21 cellular contexts compared by ENCODE assay signal in genomic region chr1:17027900-17028299, GRCh38. TPM values are rescaled to one million over a fixed set of nuclear protein-coding genes. Genes with fewer than 3 reads are reported as not detected.
A peak's percentile ranks its signal among the peaks of the same experiment; 100 is the strongest.
DNase-seq lines count a peak whose midpoint lies in the region; ATAC-seq and TF ChIP-seq lines count a peak whose summit lies in the region.
"Had no signal": no experiment of that assay in that cellular context is flagged by ENCODE, and none has a peak within 500 bp of the region (broad histone marks: within the 10 kb centered on the region; RNA-seq: fewer than 3 reads in every experiment).

No MANE protein-coding gene starts in this region.

- no peak for ATAC-seq in GM19023 (IDR thresholded peaks at IDR 0.05; ENCODE audit: unreplicated experiment)
- ATAC-seq: activated CD4-positive, alpha-beta T cell treated with anti-CD3 and anti-CD28 coated beads for 36 hours; SK-N-SH treated with all-trans-retinoic acid at 6 μM for 48 hours; stimulated activated naive CD8-positive, alpha-beta T cell treated with anti-CD3 and anti-CD28 coated beads, Interleukin-15, amount 100 ng/mL, for 72 hours had no signal

- peaks cover 18% of the 10 kb centered on the region for H3F3A ChIP-seq in neural progenitor cell (ENCODE audit: low read depth)

- TF ChIP-seq CTCF in CD14-positive monocyte (IDR thresholded peaks at IDR 0.05), result no peak
- no peak for TF ChIP-seq CTCF in neural progenitor cell (IDR thresholded peaks at IDR 0.05)

- H3K9me3 ChIP-seq in neural progenitor cell (ENCODE audit: low read depth), result no peaks in the 10 kb centered on the region
- H3K9me3 ChIP-seq: thyroid gland had no signal

- H3K4me3 Mint-ChIP-seq in CD14-positive monocyte (no peak overlapping the region), neural progenitor cell (no peak overlapping the region)
- no peak overlapping the region for H3K4me3 Mint-ChIP-seq in dendritic cell treated with granulocyte-macrophage colony-stimulating factor and Interleukin-4, amounts not matched to agents 40 ng/mL and 50 ng/mL, for 4 days
- H3K4me3 Mint-ChIP-seq: activated CD4-positive, alpha-beta T cell treated with anti-CD3 and anti-CD28 coated beads for 36 hours; CD8-positive, alpha-beta memory T cell; stimulated activated naive CD8-positive, alpha-beta T cell treated with anti-CD3 and anti-CD28 coated beads, Interleukin-15, amount 100 ng/mL, for 72 hours; T-helper 2 cell treated with Interferon-gamma antibody and Interleukin-4, amounts not matched to agents 5 μg/mL and 100 μg/mL, for 36 hours had no signal

- H4K20me1 ChIP-seq in neural progenitor cell (ENCODE audit: low read depth), result no peaks in the 10 kb centered on the region

- no peak overlapping the region for H3K27ac ChIP-seq in neural progenitor cell
- H3K27ac ChIP-seq: HL-60 had no signal

- DNase-seq in CD14-positive monocyte (ENCODE audit: low spot score), result no peak
- peak; percentile 44 for DNase-seq in NCI-H2029 (lab: John Stamatoyannopoulos, UW)
- no peak for DNase-seq in neural progenitor cell (ENCODE audit: low spot score)
- DNase-seq in activated CD8-positive, alpha-beta memory T cell treated with anti-CD3 and anti-CD28 coated beads, Interleukin-2, amount 50 U/mL, for 4 hours, result no peak
- DNase-seq in NCI-H1048 (lab: John Stamatoyannopoulos, UW), result no peak
- no peak for DNase-seq in stimulated activated naive CD4-positive, alpha-beta T cell treated with Interleukin-2 at 50 U/mL for 16 hours (lab: John Stamatoyannopoulos, UW)
- DNase-seq: activated CD4-positive, alpha-beta T cell treated with anti-CD3 and anti-CD28 coated beads for 36 hours; activated gamma-delta T cell treated with Interleukin-2 at 50 U/mL for 16 hours; CD8-positive, alpha-beta memory T cell; GOT3; Karpas-422; NCI-H1694 treated with DMSO at 0.1 percent for 48 hours; NCI-H226; NCI-H748 treated with DMSO at 0.1 percent for 48 hours; stimulated activated naive CD8-positive, alpha-beta T cell treated with anti-CD3 and anti-CD28 coated beads, Interleukin-15, amount 100 ng/mL, for 72 hours had no signal

- H3K27ac Mint-ChIP-seq in CD14-positive monocyte (peak overlapping the region in 5 of 7 donors; percentile 24 to 64 (median 48)), neural progenitor cell (peak overlapping the region; percentile 42)
- H3K27ac Mint-ChIP-seq in dendritic cell treated with granulocyte-macrophage colony-stimulating factor and Interleukin-4, amounts not matched to agents 40 ng/mL and 50 ng/mL, for 4 days, result peak overlapping the region; percentile 74
- H3K27ac Mint-ChIP-seq: activated CD4-positive, alpha-beta T cell treated with anti-CD3 and anti-CD28 coated beads for 36 hours; T-helper 2 cell treated with Interferon-gamma antibody and Interleukin-4, amounts not matched to agents 5 μg/mL and 100 μg/mL, for 36 hours had no signal

- H3K9me3 Mint-ChIP-seq in CD14-positive monocyte (peaks cover 0 to 2% (median 0%) of the 10 kb centered on the region in 7 donors), neural progenitor cell (no peaks in the 10 kb centered on the region)
- no peaks in the 10 kb centered on the region for H3K9me3 Mint-ChIP-seq in dendritic cell treated with granulocyte-macrophage colony-stimulating factor and Interleukin-4, amounts not matched to agents 40 ng/mL and 50 ng/mL, for 4 days
- H3K9me3 Mint-ChIP-seq: CD8-positive, alpha-beta memory T cell; stimulated activated naive CD8-positive, alpha-beta T cell treated with anti-CD3 and anti-CD28 coated beads, Interleukin-15, amount 100 ng/mL, for 72 hours; T-helper 2 cell treated with Interferon-gamma antibody and Interleukin-4, amounts not matched to agents 5 μg/mL and 100 μg/mL, for 36 hours had no signal

- peaks cover 18% of the 10 kb centered on the region for H3K4me1 ChIP-seq in neural progenitor cell

- H3K27me3 Mint-ChIP-seq in CD14-positive monocyte (ENCODE audit: low read depth in 3 of 3), result no peaks in the 10 kb centered on the region
- H3K27me3 Mint-ChIP-seq in dendritic cell treated with granulocyte-macrophage colony-stimulating factor and Interleukin-4, amounts not matched to agents 40 ng/mL and 50 ng/mL, for 4 days, result no peaks in the 10 kb centered on the region
- peaks cover 3% of the 10 kb centered on the region for H3K27me3 Mint-ChIP-seq in neural progenitor cell (ENCODE audit: insufficient read depth, low read depth)
- H3K27me3 Mint-ChIP-seq: activated CD4-positive, alpha-beta T cell treated with anti-CD3 and anti-CD28 coated beads for 36 hours; CD8-positive, alpha-beta memory T cell; stimulated activated naive CD8-positive, alpha-beta T cell treated with anti-CD3 and anti-CD28 coated beads, Interleukin-15, amount 100 ng/mL, for 72 hours had no signal

- no peaks in the 10 kb centered on the region for H3K27me3 ChIP-seq in neural progenitor cell
- H3K27me3 ChIP-seq: thyroid gland had no signal

- H3K4me2 ChIP-seq in neural progenitor cell, result no peak overlapping the region

- no peaks in the 10 kb centered on the region for H3K79me2 ChIP-seq in neural progenitor cell (ENCODE audit: low read depth)

- H3K9ac ChIP-seq in neural progenitor cell, result no peak overlapping the region

- H3K36me3 ChIP-seq in neural progenitor cell, result no peaks in the 10 kb centered on the region

- H3K4me3 ChIP-seq in neural progenitor cell, result no peak overlapping the region
- H3K4me3 ChIP-seq: thyroid gland had no signal

- H2AFZ ChIP-seq in neural progenitor cell (replicated peaks), result no peak overlapping the region

- peaks cover 35% of the 10 kb centered on the region for H3K4me1 Mint-ChIP-seq in CD14-positive monocyte
- peaks cover 49% of the 10 kb centered on the region for H3K4me1 Mint-ChIP-seq in dendritic cell treated with granulocyte-macrophage colony-stimulating factor and Interleukin-4, amounts not matched to agents 40 ng/mL and 50 ng/mL, for 4 days (ENCODE audit: low read depth)
- H3K4me1 Mint-ChIP-seq in neural progenitor cell, result peaks cover 20% of the 10 kb centered on the region
- H3K4me1 Mint-ChIP-seq: activated CD4-positive, alpha-beta T cell treated with anti-CD3 and anti-CD28 coated beads for 36 hours; CD8-positive, alpha-beta memory T cell; stimulated activated naive CD8-positive, alpha-beta T cell treated with anti-CD3 and anti-CD28 coated beads, Interleukin-15, amount 100 ng/mL, for 72 hours had no signal

- H3K36me3 Mint-ChIP-seq in CD14-positive monocyte (peaks cover 79 to 98% of the 10 kb centered on the region in 2 donors), neural progenitor cell (peaks cover 15% of the 10 kb centered on the region)
- H3K36me3 Mint-ChIP-seq in dendritic cell treated with granulocyte-macrophage colony-stimulating factor and Interleukin-4, amounts not matched to agents 40 ng/mL and 50 ng/mL, for 4 days (ENCODE audit: low read depth), result peaks cover 94% of the 10 kb centered on the region

- intact Hi-C loops in CD14-positive monocyte (cut with micrococcal nuclease), result no loop called here
- intact Hi-C loops in dendritic cell treated with granulocyte-macrophage colony-stimulating factor and Interleukin-4, amounts not matched to agents 40 ng/mL and 50 ng/mL, for 4 days (cut with micrococcal nuclease), result loop anchor here (2.0 kb wide), 1 partner anchor 15 kb away; no protein-coding TSS in a partner anchor

RNA-seq across cellular contexts. Expression of gene ATP13A2, which starts 16.2 kb away (rescaled TPM):
- polyA plus RNA-seq in CD14-positive monocyte, result 10 to 100 TPM; 17.6 to 19.5 TPM
- total RNA-seq in neural progenitor cell (ENCODE audit: low replicate concordance), result 18.8 and 46.6 TPM in 2 replicates

RNA-seq across cellular contexts. Expression of gene SDHB, which starts 25.9 kb away (rescaled TPM):
- 100 to 1,000 TPM; 241 to 275 TPM for polyA plus RNA-seq in CD14-positive monocyte
- total RNA-seq in neural progenitor cell (ENCODE audit: low replicate concordance), result 53.8 and 61.2 TPM in 2 replicates

RNA-seq across cellular contexts. Expression of gene MFAP2, which starts 47.5 kb away (rescaled TPM):
- not detected for polyA plus RNA-seq in CD14-positive monocyte
- total RNA-seq in neural progenitor cell (ENCODE audit: low replicate concordance), result 68.8 and 160 TPM in 2 replicates
- total RNA-seq: activated CD4-positive, alpha-beta T cell treated with anti-CD3 and anti-CD28 coated beads for 36 hours; CD8-positive, alpha-beta memory T cell had no signal
